In the genomic region with DNA sequence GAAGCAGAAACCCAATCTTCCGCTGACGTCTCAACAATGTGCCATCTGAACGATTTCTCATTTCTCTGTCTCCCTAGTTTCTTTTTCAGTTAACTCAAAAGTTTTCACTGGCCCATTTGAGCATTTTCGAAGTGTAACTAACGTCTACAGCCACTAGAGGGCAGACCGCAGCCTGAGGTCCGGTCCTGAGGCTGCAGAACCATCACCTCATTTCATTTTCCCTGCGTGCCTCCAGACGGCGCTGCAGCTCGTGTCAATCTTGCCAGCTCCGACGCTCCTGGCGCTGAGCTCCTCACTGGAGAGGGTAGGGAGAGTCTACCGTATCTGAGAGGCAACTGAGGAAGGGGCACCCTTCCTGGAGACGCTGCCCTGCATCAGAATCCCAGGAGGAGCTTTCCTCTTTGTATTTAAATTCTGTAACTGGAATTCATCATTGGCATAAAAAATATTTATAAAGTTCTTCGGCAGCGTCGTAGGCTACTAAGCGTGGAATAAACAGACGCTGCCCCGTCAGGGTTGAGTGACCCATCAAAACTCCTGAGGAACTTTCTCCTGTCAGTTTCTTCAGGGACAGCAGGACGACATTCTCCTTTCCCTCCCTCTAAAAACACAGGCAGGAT, we compare ENCODE assay signal across 8 cellular contexts. TPM values are rescaled to one million over a fixed set of nuclear protein-coding genes. Genes with fewer than 3 reads are reported as not detected.
DNase-seq lines count a peak whose midpoint lies in the region; TF ChIP-seq lines count a peak whose summit lies in the region.

No MANE protein-coding gene starts in this region.

- H3K79me1 ChIP-seq in H9 (ENCODE audit: insufficient read depth, low read depth, low read length, poor library complexity, severe bottlenecking), result no peaks in the 10 kb centered on the region

- H3K14ac ChIP-seq in H9 (ENCODE audit: insufficient read depth, low read length), result no peak overlapping the region

- no peak overlapping the region for H2AK5ac ChIP-seq in H9 (ENCODE audit: insufficient read length, low read length)

- H3K36me3 Mint-ChIP-seq in H9 (ENCODE audit: insufficient read depth in 1 of 3, low read depth in 3 of 3), result no peaks in the 10 kb centered on the region; a peak in 3 of 7 replicates

- no peak overlapping the region for H3K4me3 Mint-ChIP-seq in H9

- no peak overlapping the region for H4K5ac ChIP-seq in H9 (ENCODE audit: insufficient read length, low read depth, low read length)

- WGBS in H9 (ENCODE audit: extremely low coverage, insufficient read length, low lambda C conversion rate), result no CpG with 5 or more reads among the region's 23 CpGs
- 21% methylated on average over 23 of the region's 23 CpGs for WGBS in suprapubic skin

- H3K27ac ChIP-seq in H9 (ENCODE audit: insufficient read length, low read depth, low read length) (no peak overlapping the region), MM.1S (ENCODE audit: low read length) (no peak overlapping the region), osteoblast (ENCODE audit: low read depth, low read length) (no peak overlapping the region), suprapubic skin (peak overlapping the region; percentile 28)

- DNase-seq in ELF-1 (ENCODE audit: low read depth, low spot score), result peak; percentile 92
- DNase-seq in H9, result peak; percentile 89
- peak; percentile 90 for DNase-seq in MM.1S
- peak; percentile 77 to 87 for DNase-seq in SHP77 (lab: John Stamatoyannopoulos, UW)
- peak; percentile 56 for DNase-seq in activated effector memory CD4-positive, alpha-beta T cell treated with Interleukin-2 at 50 U/mL for 16 hours
- DNase-seq in foreskin melanocyte, result peak; percentile 75
- peak; percentile 95 for DNase-seq in osteoblast (ENCODE audit: insufficient read length, low spot score, missing footprints)
- peak; percentile 88 to 90 for DNase-seq in suprapubic skin (ENCODE audit: low spot score in 2 of 2)

- H3K9ac ChIP-seq in H9 (ENCODE audit: extremely low read depth, insufficient read length, low read length) (no peak overlapping the region), MM.1S (ENCODE audit: low read length) (peak overlapping the region; percentile 21; the same call in 1 of the 2 replicates)

- peak overlapping the region; percentile 47 for H3K4me3 ChIP-seq in MM.1S (ENCODE audit: low read length)
- H3K4me3 ChIP-seq in osteoblast (ENCODE audit: insufficient read depth, low read length), result peak overlapping the region; percentile 62
- H3K4me3 ChIP-seq in suprapubic skin, result peak overlapping the region; percentile 25

- H3K79me2 ChIP-seq in H9 (ENCODE audit: insufficient read depth, low read length) (no peaks in the 10 kb centered on the region), MM.1S (ENCODE audit: low read length) (no peaks in the 10 kb centered on the region), osteoblast (ENCODE audit: insufficient read depth, low read length) (no peaks in the 10 kb centered on the region)

- no peak overlapping the region for H3T11ph ChIP-seq in H9 (ENCODE audit: low read length)

- H3K27me3 ChIP-seq in H9 (ENCODE audit: insufficient read depth, low read length) (no peaks in the 10 kb centered on the region), MM.1S (replicated peaks; ENCODE audit: insufficient read depth, low read length) (no peaks in the 10 kb centered on the region), osteoblast (ENCODE audit: insufficient read depth, low read length) (no peaks in the 10 kb centered on the region), suprapubic skin (no peaks in the 10 kb centered on the region)

- peak; percentile 100 for TF ChIP-seq CTCF in H9 (conservative IDR thresholded peaks at IDR 0.05)
- TF ChIP-seq CTCF in MM.1S (IDR thresholded peaks at IDR 0.05; ENCODE audit: low read length), result peak; percentile 99
- peak; percentile 100 for TF ChIP-seq CTCF in osteoblast (IDR thresholded peaks at IDR 0.05; ENCODE audit: extremely low read depth, low read depth, low read length)
- TF ChIP-seq CTCF in suprapubic skin (IDR thresholded peaks at IDR 0.05), result peak; percentile 96 to 100

- peaks cover 0 to 6% of the 10 kb centered on the region in 2 experiments; a peak in 2 of 4 replicates for H3K4me1 Mint-ChIP-seq in H9

- no peak overlapping the region for H4K91ac ChIP-seq in H9 (ENCODE audit: insufficient read length, low read depth, low read length)

- H3K27me3 Mint-ChIP-seq in H9 (ENCODE audit: low read depth), result peaks cover 10% of the 10 kb centered on the region

- H3K56ac ChIP-seq in H9 (ENCODE audit: insufficient read length, low read depth, low read length), result no peak overlapping the region

- peaks cover 0 to 3% of the 10 kb centered on the region in 2 experiments; a peak in 2 of 5 replicates for H3K9me3 Mint-ChIP-seq in H9

- TF ChIP-seq EP300 in suprapubic skin (IDR thresholded peaks at IDR 0.05), result no peak

- H2BK15ac ChIP-seq in H9 (ENCODE audit: low read depth, low read length), result no peak overlapping the region

- H3K18ac ChIP-seq in H9 (ENCODE audit: insufficient read length, low read depth, low read length), result no peak overlapping the region

- H3K23me2 ChIP-seq in H9 (ENCODE audit: insufficient read length, low read depth, low read length, poor library complexity, severe bottlenecking), result no peaks in the 10 kb centered on the region

- no peak overlapping the region for H3K23ac ChIP-seq in H9 (ENCODE audit: insufficient read length, low read depth, low read length)

- H3K27ac Mint-ChIP-seq in H9, result no peak overlapping the region

- H3K9me3 ChIP-seq in H9 (ENCODE audit: control insufficient read depth, low read depth, low read length) (no peaks in the 10 kb centered on the region), MM.1S (replicated peaks; ENCODE audit: insufficient read depth, low read length) (no peaks in the 10 kb centered on the region), osteoblast (ENCODE audit: low read depth, low read length) (no peaks in the 10 kb centered on the region), suprapubic skin (no peaks in the 10 kb centered on the region)

- no peak overlapping the region for H2BK120ac ChIP-seq in H9 (ENCODE audit: low read depth, low read length, poor library complexity, severe bottlenecking)

- no peak overlapping the region for H4K8ac ChIP-seq in H9 (replicated peaks; ENCODE audit: insufficient read length, low read depth, low read length)

- no peaks in the 10 kb centered on the region for H3K9me2 ChIP-seq in MM.1S (replicated peaks; ENCODE audit: insufficient read depth, low read length)

- H2BK12ac ChIP-seq in H9 (ENCODE audit: insufficient read length, low read depth, low read length), result no peak overlapping the region

- H4K20me1 ChIP-seq in H9 (ENCODE audit: control insufficient read depth, insufficient read depth, insufficient read length) (no peaks in the 10 kb centered on the region), MM.1S (ENCODE audit: insufficient read depth, low read length) (no peaks in the 10 kb centered on the region), osteoblast (ENCODE audit: insufficient read depth, low read length) (no peaks in the 10 kb centered on the region)

- H3K4me1 ChIP-seq in H9 (ENCODE audit: insufficient read depth, low read length) (no peaks in the 10 kb centered on the region), MM.1S (ENCODE audit: low read length) (peaks cover 6% of the 10 kb centered on the region), osteoblast (ENCODE audit: insufficient read depth, low read length) (peaks cover 7% of the 10 kb centered on the region), suprapubic skin (peaks cover 12% of the 10 kb centered on the region)

- H3F3A ChIP-seq in MM.1S (ENCODE audit: insufficient read depth, low read length), result no peaks in the 10 kb centered on the region

- H2BK20ac ChIP-seq in H9 (ENCODE audit: low read depth, low read length, poor library complexity, severe bottlenecking), result no peak overlapping the region

- H2BK5ac ChIP-seq in H9 (ENCODE audit: insufficient read length, low read length), result no peak overlapping the region

- TF ChIP-seq POLR2A in suprapubic skin (IDR thresholded peaks at IDR 0.05), result no peak

- H2AFZ ChIP-seq in H9 (ENCODE audit: low read length) (no peak overlapping the region), MM.1S (ENCODE audit: low read length) (peak overlapping the region; percentile 53), osteoblast (ENCODE audit: low read length) (peak overlapping the region; percentile 92)

- no peak overlapping the region for H3K4ac ChIP-seq in H9 (ENCODE audit: low read depth, low read length)

- H3K36me3 ChIP-seq in MM.1S (replicated peaks; ENCODE audit: insufficient read depth, low read length) (no peaks in the 10 kb centered on the region), osteoblast (ENCODE audit: insufficient read depth, low read length) (no peaks in the 10 kb centered on the region), suprapubic skin (no peaks in the 10 kb centered on the region)

- H3K4me2 ChIP-seq in H9 (ENCODE audit: insufficient read depth, insufficient read length, low read length) (no peak overlapping the region), MM.1S (ENCODE audit: low read depth, low read length) (peak overlapping the region; percentile 67), osteoblast (ENCODE audit: insufficient read depth, low read length) (peak overlapping the region; percentile 83)

RNA-seq across cellular contexts. Expression of gene DTNBP1, which starts 28.5 kb away (rescaled TPM):
- total RNA-seq in H9 (2021) (12.9 and 13.2 TPM in 2 replicates), osteoblast (5.8 and 9.1 TPM in 2 replicates), suprapubic skin (10 to 100 TPM; 12.7 to 17.1 (median 16.4) TPM)
